Comparison of ENCODE assay signal across 25 cellular contexts in the genomic region with DNA sequence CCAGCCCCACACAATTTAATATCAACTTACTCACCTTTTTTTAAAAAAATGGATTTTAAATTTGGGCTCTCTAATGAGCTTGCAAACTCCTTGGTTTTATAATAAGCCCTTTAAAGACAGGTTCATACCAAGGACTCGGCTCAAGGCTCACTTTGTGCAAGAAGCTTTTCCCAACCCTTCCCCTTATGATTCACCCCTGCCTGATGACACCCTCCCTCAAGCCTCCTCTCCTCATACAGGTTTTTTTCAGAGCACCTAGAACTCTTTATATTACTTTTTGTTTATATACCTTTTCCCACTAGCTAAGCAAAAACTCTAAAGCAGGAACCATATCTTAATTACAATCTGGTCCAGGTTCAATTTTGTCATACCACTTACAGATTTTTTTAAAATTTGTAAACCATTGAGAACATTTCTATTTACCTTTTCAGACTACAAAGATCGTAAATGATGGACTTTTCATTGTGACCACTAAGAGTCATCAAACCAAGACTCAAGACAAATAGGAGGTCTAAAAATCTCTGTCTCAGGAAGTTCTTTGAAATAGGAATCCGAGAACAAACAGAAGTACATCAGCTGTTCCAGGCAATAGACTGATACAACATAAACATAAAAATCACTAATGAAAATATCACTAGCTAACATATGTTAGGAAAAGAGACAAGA. TPM values are rescaled to one million over a fixed set of nuclear protein-coding genes. Genes with fewer than 3 reads are reported as not detected.
A peak's percentile ranks its signal among the peaks of the same experiment; 100 is the strongest.
DNase-seq lines count a peak whose midpoint lies in the region; ATAC-seq and TF ChIP-seq lines count a peak whose summit lies in the region.
"Had no signal": no experiment of that assay in that cellular context is flagged by ENCODE, and none has a peak within 500 bp of the region (broad histone marks: within the 10 kb centered on the region; RNA-seq: fewer than 3 reads in every experiment).

No MANE protein-coding gene starts in this region.

- H3K4me1 Mint-ChIP-seq in nephron progenitor cell: peaks cover 46% of the 10 kb centered on the region
- H3K4me1 Mint-ChIP-seq: activated CD4-positive, alpha-beta T cell treated with anti-CD3 and anti-CD28 coated beads for 36 hours; activated naive CD4-positive, alpha-beta T cell treated with anti-CD3 and anti-CD28 coated beads, Interleukin-2, amount 50 U/mL, for 24 hours; stimulated activated memory B cell treated with anti-CD40 and anti-IgM and Interleukin-4, amounts not matched to agents 10 μg/mL and 1 μg/mL and 100 μg/mL, for 72 hours had no signal

- peaks cover 3% of the 10 kb centered on the region for H3K27me3 Mint-ChIP-seq in nephron progenitor cell (ENCODE audit: low read depth, poor library complexity)

- H3K4me3 Mint-ChIP-seq in nephron progenitor cell: peak overlapping the region; percentile 6
- H3K4me3 Mint-ChIP-seq: activated CD4-positive, alpha-beta T cell treated with anti-CD3 and anti-CD28 coated beads for 36 hours; activated naive CD4-positive, alpha-beta T cell treated with anti-CD3 and anti-CD28 coated beads, Interleukin-2, amount 50 U/mL, for 24 hours; nephron; stimulated activated memory B cell treated with anti-CD40 and anti-IgM and Interleukin-4, amounts not matched to agents 10 μg/mL and 1 μg/mL and 100 μg/mL, for 72 hours had no signal

- TF ChIP-seq POLR2A in gastroesophageal sphincter (IDR thresholded peaks at IDR 0.05): no peak

- no peaks in the 10 kb centered on the region for H3K9me3 Mint-ChIP-seq in nephron progenitor cell
- H3K9me3 Mint-ChIP-seq: activated naive CD4-positive, alpha-beta T cell treated with anti-CD3 and anti-CD28 coated beads, Interleukin-2, amount 50 U/mL, for 24 hours; nephron; stimulated activated memory B cell treated with anti-CD40 and anti-IgM and Interleukin-4, amounts not matched to agents 10 μg/mL and 1 μg/mL and 100 μg/mL, for 72 hours had no signal

- no peak overlapping the region for H3K4me2 ChIP-seq in Karpas-422 (ENCODE audit: low read depth, low read length, poor library complexity, severe bottlenecking)

- H3K27me3 ChIP-seq in RWPE2 (ENCODE audit: insufficient read depth, poor library complexity, severe bottlenecking) (no peaks in the 10 kb centered on the region), Karpas-422 (ENCODE audit: low read length) (no peaks in the 10 kb centered on the region), gastroesophageal sphincter (peaks cover 4% of the 10 kb centered on the region)
- H3K27me3 ChIP-seq: uterus had no signal

- ATAC-seq in RWPE2 (ENCODE audit: low read depth) (peak; percentile 83), gastroesophageal sphincter (no peak)
- ATAC-seq: activated CD4-positive, alpha-beta T cell treated with anti-CD3 and anti-CD28 coated beads for 36 hours; left colon had no signal

- peak overlapping the region; percentile 40 for H3K27ac ChIP-seq in RWPE2 (ENCODE audit: poor library complexity, severe bottlenecking)
- H3K27ac ChIP-seq in Karpas-422 (ENCODE audit: low read length): no peak overlapping the region
- no peak overlapping the region for H3K27ac ChIP-seq in gastroesophageal sphincter
- H3K27ac ChIP-seq: esophagus muscularis mucosa, prostate gland, uterus had no signal

- no peaks in the 10 kb centered on the region for H3K36me3 Mint-ChIP-seq in nephron progenitor cell (ENCODE audit: low read depth)
- H3K36me3 Mint-ChIP-seq: activated naive CD4-positive, alpha-beta T cell treated with anti-CD3 and anti-CD28 coated beads, Interleukin-2, amount 50 U/mL, for 24 hours; stimulated activated memory B cell treated with anti-CD40 and anti-IgM and Interleukin-4, amounts not matched to agents 10 μg/mL and 1 μg/mL and 100 μg/mL, for 72 hours had no signal

- H4K20me1 ChIP-seq in Karpas-422 (ENCODE audit: insufficient read depth, low read depth, low read length): no peaks in the 10 kb centered on the region

- H2AFZ ChIP-seq in Karpas-422 (ENCODE audit: low read length): no peak overlapping the region

- peak overlapping the region; percentile 78 for H3K27ac Mint-ChIP-seq in nephron progenitor cell
- H3K27ac Mint-ChIP-seq: activated CD4-positive, alpha-beta T cell treated with anti-CD3 and anti-CD28 coated beads for 36 hours; activated naive CD4-positive, alpha-beta T cell treated with anti-CD3 and anti-CD28 coated beads, Interleukin-2, amount 50 U/mL, for 24 hours; nephron; stimulated activated memory B cell treated with anti-CD40 and anti-IgM and Interleukin-4, amounts not matched to agents 10 μg/mL and 1 μg/mL and 100 μg/mL, for 72 hours had no signal

- no peaks in the 10 kb centered on the region for H3K9me2 ChIP-seq in Karpas-422 (replicated peaks; ENCODE audit: insufficient read depth, low read length)

- 39 to 60% methylated on average over 3 of the region's 3 CpGs for WGBS in gastroesophageal sphincter (ENCODE audit: low coverage in 1 of 2), 2 donors

- no peak for TF ChIP-seq EP300 in gastroesophageal sphincter (IDR thresholded peaks at IDR 0.05)

- H3K4me1 ChIP-seq in RWPE2 (ENCODE audit: insufficient read depth, poor library complexity, severe bottlenecking): peaks cover 18% of the 10 kb centered on the region
- H3K4me1 ChIP-seq in Karpas-422 (ENCODE audit: low read length): no peaks in the 10 kb centered on the region
- H3K4me1 ChIP-seq in gastroesophageal sphincter: no peaks in the 10 kb centered on the region
- H3K4me1 ChIP-seq: esophagus muscularis mucosa, prostate gland, uterus had no signal

- H3K36me3 ChIP-seq in RWPE2 (ENCODE audit: low read depth): no peaks in the 10 kb centered on the region
- no peaks in the 10 kb centered on the region for H3K36me3 ChIP-seq in Karpas-422 (ENCODE audit: insufficient read depth, low read length)
- H3K36me3 ChIP-seq in gastroesophageal sphincter: no peaks in the 10 kb centered on the region
- H3K36me3 ChIP-seq: esophagus muscularis mucosa, prostate gland, uterus had no signal

- H3K79me2 ChIP-seq in Karpas-422 (ENCODE audit: low read length): no peaks in the 10 kb centered on the region

- no peak overlapping the region for H3K4me3 ChIP-seq in RWPE2 (ENCODE audit: severe bottlenecking)
- H3K4me3 ChIP-seq in epithelial cell of esophagus (ENCODE audit: low read length): no peak overlapping the region
- H3K4me3 ChIP-seq in Karpas-422 (ENCODE audit: low read length): no peak overlapping the region
- H3K4me3 ChIP-seq in gastroesophageal sphincter: no peak overlapping the region
- H3K4me3 ChIP-seq: esophagus muscularis mucosa, prostate gland, uterus had no signal

- H3K9me3 ChIP-seq in RWPE2 (ENCODE audit: severe bottlenecking): no peaks in the 10 kb centered on the region
- H3K9me3 ChIP-seq in Karpas-422 (ENCODE audit: low read length): no peaks in the 10 kb centered on the region
- H3K9me3 ChIP-seq in gastroesophageal sphincter: no peaks in the 10 kb centered on the region
- H3K9me3 ChIP-seq: esophagus muscularis mucosa, prostate gland, uterus had no signal

- DNase-seq in ELR (ENCODE audit: low read depth) (peak; percentile 58), RWPE2 (ENCODE audit: low spot score) (no peak), epithelial cell of esophagus (ENCODE audit: low read depth) (peak; percentile 88), nephron progenitor cell (no peak), Karpas-422 (no peak), NCI-H2171 treated with DMSO at 0.1 percent for 48 hours (lab: John Stamatoyannopoulos, UW) (no peak)
- DNase-seq in stimulated activated CD4-positive, alpha-beta T cell treated with anti-CD3 and anti-CD28 coated beads, Interleukin-4, amount 100 ng/mL, for 1 hour: no peak
- DNase-seq: activated CD4-positive, alpha-beta T cell treated with anti-CD3 and anti-CD28 coated beads for 36 hours; aorta; effector CD4-positive, alpha-beta T cell; GOT3; left colon; NCI-H146; NCI-H2227 treated with DMSO at 0.1 percent for 48 hours; OCI-M1; SHP77 treated with DMSO at 0.1 percent for 48 hours; stimulated activated CD4-positive, alpha-beta T cell treated with anti-CD3 and anti-CD28 coated beads, Interleukin-2, amount 100 ng/mL, for 24 hours; T-helper 1 cell; uterus had no signal

- H3K9ac ChIP-seq in Karpas-422 (ENCODE audit: low read length): no peak overlapping the region

- TF ChIP-seq CTCF in RWPE2 (IDR thresholded peaks at IDR 0.05; ENCODE audit: poor library complexity, severe bottlenecking) (no peak), epithelial cell of esophagus (IDR thresholded peaks at IDR 0.05; ENCODE audit: insufficient read depth, low read depth, low read length, missing control alignments) (no peak), nephron progenitor cell (IDR thresholded peaks at IDR 0.05) (no peak), gastroesophageal sphincter (IDR thresholded peaks at IDR 0.05) (no peak)

RNA-seq across cellular contexts. Expression of gene EXPH5, which starts 13.1 kb away (rescaled TPM):
- total RNA-seq in Karpas-422 (2014; rRNA removed; shearing (Covaris generic); ENCODE audit: low replicate concordance): 0.07 TPM in 1 of 2 replicates, not detected in the other
- total RNA-seq in gastroesophageal sphincter: 1 to 10 TPM; 1.1 to 4.8 (median 4.0) TPM

RNA-seq across cellular contexts. Expression of gene DDX10, which starts 58.2 kb away (rescaled TPM):
- 103 and 121 TPM in 2 replicates for total RNA-seq in Karpas-422 (2014; rRNA removed; shearing (Covaris generic); ENCODE audit: low replicate concordance)
- total RNA-seq in gastroesophageal sphincter: 10 to 100 TPM; 16.3 to 44.8 (median 22.5) TPM

Comparison
In these comparisons a context has a peak if more than half of its experiments do, and no peak if none do; other contexts are left out.
1. DNase-seq: peak in ELR (single experiment) and epithelial cell of esophagus (single experiment); none in RWPE2 (single experiment), nephron progenitor cell (single experiment), Karpas-422 (single experiment), stimulated activated CD4-positive, alpha-beta T cell treated with anti-CD3 and anti-CD28 coated beads, Interleukin-4, amount 100 ng/mL, for 1 hour (single experiment) and NCI-H2171 treated with DMSO at 0.1 percent for 48 hours (single experiment).